ENCODE assay signal across 8 cellular contexts in genomic region chr7:92768501-92769360, GRCh38.
DNase-seq lines count a peak whose midpoint lies in the region; ATAC-seq and TF ChIP-seq lines count a peak whose summit lies in the region.

No MANE protein-coding gene starts in this region.

- TF ChIP-seq CTCF in left lung (IDR thresholded peaks at IDR 0.05): no peak
- no peak for TF ChIP-seq CTCF in lower leg skin (IDR thresholded peaks at IDR 0.05)

- H3K9me2 ChIP-seq in GM23248 (ENCODE audit: insufficient read depth): no peaks in the 10 kb centered on the region

- no peaks in the 10 kb centered on the region for H4K20me1 ChIP-seq in GM23248 (ENCODE audit: insufficient read depth)

- TF ChIP-seq POLR2A in lower leg skin (IDR thresholded peaks at IDR 0.05): no peak

- peaks cover 62% of the 10 kb centered on the region for H3K4me1 ChIP-seq in GM23248 (ENCODE audit: insufficient read depth)
- peaks cover 45% of the 10 kb centered on the region for H3K4me1 ChIP-seq in adipocyte (ENCODE audit: control insufficient read depth, insufficient read depth, low read length)
- peaks cover 24% of the 10 kb centered on the region for H3K4me1 ChIP-seq in rectal smooth muscle tissue (ENCODE audit: control insufficient read depth, insufficient read depth, low read length)
- peaks cover 13 to 14% of the 10 kb centered on the region in 2 donors for H3K4me1 ChIP-seq in left lung

- H3K27me3 ChIP-seq in GM23248 (replicated peaks; ENCODE audit: insufficient read depth) (no peaks in the 10 kb centered on the region), adipocyte (replicated peaks; ENCODE audit: control insufficient read depth, insufficient read depth, low read length) (no peaks in the 10 kb centered on the region), rectal smooth muscle tissue (ENCODE audit: control insufficient read depth, insufficient read depth, low read length) (no peaks in the 10 kb centered on the region), left lung (no peaks in the 10 kb centered on the region)

- peaks cover 92% of the 10 kb centered on the region for H3K79me2 ChIP-seq in GM23248 (ENCODE audit: insufficient read depth)

- DNase-seq in GM23248 (peak; percentile 48), NCI-H1417 (lab: John Stamatoyannopoulos, UW) (peak in 2 of 3 experiments; percentile 58 to 83), adipocyte (ENCODE audit: low read depth) (peak; percentile 41), left lung (no peak), lower leg skin (ENCODE audit: low spot score in 2 of 2) (no peak), HK-2 (ENCODE audit: unreplicated experiment) (no peak)

- H2AFZ ChIP-seq in GM23248: no peak overlapping the region

- peak; percentile 91 for ATAC-seq in GM18858 (IDR thresholded peaks at IDR 0.05; ENCODE audit: unreplicated experiment)
- ATAC-seq in left lung: no peak

- H3K27ac ChIP-seq in GM23248: peak overlapping the region; percentile 83
- H3K27ac ChIP-seq in rectal smooth muscle tissue (ENCODE audit: low read depth, low read length): peak overlapping the region; percentile 9
- no peak overlapping the region for H3K27ac ChIP-seq in left lung

- no peaks in the 10 kb centered on the region for H3K9me3 ChIP-seq in GM23248 (ENCODE audit: low read depth)
- H3K9me3 ChIP-seq in adipocyte (ENCODE audit: control insufficient read depth, low read length): no peaks in the 10 kb centered on the region
- H3K9me3 ChIP-seq in left lung: no peaks in the 10 kb centered on the region

- H3K4me2 ChIP-seq in GM23248 (ENCODE audit: unreplicated experiment): peak overlapping the region; percentile 15

- intact Hi-C loops in left lung (cut with DNase I): loop anchor here in 1 of 2 donors (10.0 kb wide), 1 partner anchor 56 kb away; no protein-coding TSS in a partner anchor
- intact Hi-C loops in lower leg skin (cut with DNase I; ENCODE audit: low total_unique reads): no loop called here

- H3K4me3 ChIP-seq in GM23248: no peak overlapping the region
- H3K4me3 ChIP-seq in adipocyte (ENCODE audit: low read length): no peak overlapping the region
- no peak overlapping the region for H3K4me3 ChIP-seq in rectal smooth muscle tissue (ENCODE audit: low read length)
- H3K4me3 ChIP-seq in left lung: no peak overlapping the region
- H3K4me3 ChIP-seq in lower leg skin (ENCODE audit: low read depth, poor library complexity, severe bottlenecking): no peak overlapping the region

- in situ Hi-C loops in GM23248 (cut with MboI): no loop called here

- 82 to 86% methylated on average over 5 of the region's 5 CpGs for WGBS in GM23248 (ENCODE audit: low coverage in 1 of 2, low lambda C conversion rate in 2 of 2, missing lambda C conversion rate in 2 of 2), 2 experiments
- WGBS in lower leg skin, 2 donors: 80 to 84% methylated on average over 5 of the region's 5 CpGs

- peaks cover 8% of the 10 kb centered on the region; the same call in 1 of the 2 replicates for H3K36me3 ChIP-seq in GM23248 (ENCODE audit: low read depth)
- peaks cover 9% of the 10 kb centered on the region for H3K36me3 ChIP-seq in adipocyte (ENCODE audit: control insufficient read depth, insufficient read depth, low read length, severe bottlenecking)
- peaks cover under 1% of the 10 kb centered on the region for H3K36me3 ChIP-seq in rectal smooth muscle tissue (ENCODE audit: control insufficient read depth, insufficient read depth, low read length)
- H3K36me3 ChIP-seq in left lung: no peaks in the 10 kb centered on the region

- H3F3A ChIP-seq in GM23248 (ENCODE audit: insufficient read depth): peaks cover 61% of the 10 kb centered on the region

- H3K9ac ChIP-seq in GM23248: no peak overlapping the region
- H3K9ac ChIP-seq in adipocyte (ENCODE audit: low read length): peak overlapping the region; percentile 1
- H3K9ac ChIP-seq in rectal smooth muscle tissue (ENCODE audit: low read length): no peak overlapping the region

Comparison
In these comparisons a context has a peak if more than half of its experiments do, and no peak if none do; other contexts are left out.
1. DNase-seq: peak in GM23248 (single experiment), NCI-H1417 (2 of 3) and adipocyte (single experiment); none in left lung (0 of 2), lower leg skin (0 of 2) and HK-2 (single experiment).
2. H3K27ac ChIP-seq: peak in GM23248 (single experiment) and rectal smooth muscle tissue (single experiment); none in left lung (0 of 2).